In genomic region chr9:113220467-113221002, GRCh38 we compare ENCODE assay signal across 8 cellular contexts. TPM values are rescaled to one million over a fixed set of nuclear protein-coding genes. Genes with fewer than 3 reads are reported as not detected.
DNase-seq lines count a peak whose midpoint lies in the region; ATAC-seq, FAIRE-seq and TF ChIP-seq lines count a peak whose summit lies in the region.

No MANE protein-coding gene starts in this region.

- no peak for FAIRE-seq in RCC 7860 (lab: Jason Lieb, UNC)

- DNase-seq in activated naive CD4-positive, alpha-beta T cell treated with Interleukin-2 at 50 U/mL for 16 hours: peak; percentile 2
- no peak for DNase-seq in activated naive CD4-positive, alpha-beta T cell (lab: John Stamatoyannopoulos, UW)
- peak in 1 of 2 donors; percentile 17 for DNase-seq in foreskin keratinocyte
- no peak for DNase-seq in NCI-H1092 treated with DMSO at 0.1 percent for 48 hours (lab: John Stamatoyannopoulos, UW)
- no peak for DNase-seq in RCC 7860 (ENCODE audit: low spot score)
- DNase-seq in NCI-H1417 (lab: John Stamatoyannopoulos, UW): no peak

- no peaks in the 10 kb centered on the region for H3K27me3 ChIP-seq in foreskin keratinocyte
- no peaks in the 10 kb centered on the region for H3K27me3 ChIP-seq in skeletal muscle tissue (ENCODE audit: control insufficient read depth in 3 of 3, insufficient read depth in 3 of 3, low read length in 3 of 3)

- no peak for TF ChIP-seq CTCF in VCaP (conservative IDR thresholded peaks at IDR 0.05)
- no peak for TF ChIP-seq CTCF in foreskin keratinocyte (conservative IDR thresholded peaks at IDR 0.05)

- H3K9ac ChIP-seq in skeletal muscle tissue (ENCODE audit: low read depth in 1 of 3, low read length in 3 of 3): peak overlapping the region; percentile 95 to 98 (median 96)

- H3K27ac ChIP-seq in VCaP (peak overlapping the region; percentile 83), foreskin keratinocyte (peak overlapping the region; percentile 76), skeletal muscle tissue (ENCODE audit: low read depth, low read length) (peak overlapping the region; percentile 93)

- H3K4me1 ChIP-seq in foreskin keratinocyte (peaks cover 9% of the 10 kb centered on the region), skeletal muscle tissue (ENCODE audit: control insufficient read depth in 3 of 3, insufficient read depth in 3 of 3, low read length in 3 of 3) (peaks cover 17 to 38% (median 26%) of the 10 kb centered on the region in 3 donors)

- H3K36me3 ChIP-seq in skeletal muscle tissue (ENCODE audit: control insufficient read depth in 3 of 3, insufficient read depth in 3 of 3, low read length in 3 of 3): peaks cover 0 to 2% (median 0%) of the 10 kb centered on the region in 3 donors

- ATAC-seq in foreskin keratinocyte: no peak

- H3K4me3 ChIP-seq in skeletal muscle tissue (ENCODE audit: low read length in 3 of 3): peak overlapping the region; percentile 93 to 98 (median 98)

- no peaks in the 10 kb centered on the region for H3K9me3 ChIP-seq in skeletal muscle tissue (ENCODE audit: control insufficient read depth in 3 of 3, low read length in 3 of 3)

RNA-seq across cellular contexts. Expression of gene FKBP15, which starts 0.5 kb away (rescaled TPM):
- total RNA-seq in foreskin keratinocyte (21.9 and 23.6 TPM in 2 replicates), skeletal muscle tissue (11.5 TPM)
- 11.2 and 11.8 TPM in 2 replicates for polyA plus RNA-seq in foreskin keratinocyte

RNA-seq across cellular contexts. Expression of gene SLC31A1, which starts 0.8 kb away (rescaled TPM):
- 23.0 and 24.6 TPM in 2 replicates for total RNA-seq in foreskin keratinocyte
- polyA plus RNA-seq in foreskin keratinocyte: 10.7 and 11.3 TPM in 2 replicates
- total RNA-seq in skeletal muscle tissue: 9.9 TPM

RNA-seq across cellular contexts. Expression of gene CDC26, which starts 54.8 kb away (rescaled TPM):
- total RNA-seq in foreskin keratinocyte (40.8 and 49.8 TPM in 2 replicates), skeletal muscle tissue (28.2 TPM)
- polyA plus RNA-seq in foreskin keratinocyte: 65.5 and 78.3 TPM in 2 replicates

RNA-seq across cellular contexts. Expression of gene PRPF4, which starts 54.9 kb away (rescaled TPM):
- total RNA-seq in foreskin keratinocyte: 41.0 and 48.1 TPM in 2 replicates
- polyA plus RNA-seq in foreskin keratinocyte: 19.7 and 24.3 TPM in 2 replicates
- total RNA-seq in skeletal muscle tissue: 19.3 TPM
